In genomic region chr10:89873047-89873446, GRCh38 we compare ENCODE assay signal across 17 cellular contexts.
DNase-seq lines count a peak whose midpoint lies in the region; ATAC-seq and TF ChIP-seq lines count a peak whose summit lies in the region.
"Had no signal": no experiment of that assay in that cellular context is flagged by ENCODE, and none has a peak within 500 bp of the region (broad histone marks: within the 10 kb centered on the region; RNA-seq: fewer than 3 reads in every experiment).

No MANE protein-coding gene starts in this region.

- peak overlapping the region; percentile 67 for H3K27ac Mint-ChIP-seq in memory B cell
- H3K27ac Mint-ChIP-seq: CD4-positive, CD25-positive, alpha-beta regulatory T cell had no signal

- H3K9me3 Mint-ChIP-seq in memory B cell, result no peaks in the 10 kb centered on the region

- no peak for TF ChIP-seq CTCF in gastrocnemius medialis (IDR thresholded peaks at IDR 0.05 in 4 of 5, conservative IDR thresholded peaks at IDR 0.05 in 1 of 5)

- H3K4me1 ChIP-seq in gastrocnemius medialis, result no peaks in the 10 kb centered on the region
- H3K4me1 ChIP-seq: pancreas had no signal

- ATAC-seq in GM19023 (IDR thresholded peaks at IDR 0.05; ENCODE audit: unreplicated experiment), result peak; percentile 76
- ATAC-seq in GM21717 (IDR thresholded peaks at IDR 0.05; ENCODE audit: unreplicated experiment), result peak; percentile 69
- ATAC-seq in HG03097 (IDR thresholded peaks at IDR 0.05; ENCODE audit: low FRiP score, unreplicated experiment), result peak; percentile 67
- peak; percentile 94 for ATAC-seq in memory B cell (ENCODE audit: low read depth)
- no peak for ATAC-seq in gastrocnemius medialis
- ATAC-seq: foreskin keratinocyte, pancreas had no signal

- no peak overlapping the region for H3K27ac ChIP-seq in gastrocnemius medialis
- H3K27ac ChIP-seq: foreskin keratinocyte, pancreas, tibial nerve had no signal

- no peaks in the 10 kb centered on the region for H3K27me3 ChIP-seq in gastrocnemius medialis
- H3K27me3 ChIP-seq: foreskin keratinocyte, pancreas, tibial nerve had no signal

- intact Hi-C loops in gastrocnemius medialis (cut with DNase I; ENCODE audit: low total_unique reads), result no loop called here

- no peaks in the 10 kb centered on the region for H3K9me3 ChIP-seq in gastrocnemius medialis
- H3K9me3 ChIP-seq: pancreas, tibial nerve had no signal

- H3K4me3 Mint-ChIP-seq in memory B cell, result no peak overlapping the region
- H3K4me3 Mint-ChIP-seq: CD4-positive, CD25-positive, alpha-beta regulatory T cell had no signal

- no peaks in the 10 kb centered on the region for H3K36me3 Mint-ChIP-seq in memory B cell
- H3K36me3 Mint-ChIP-seq: CD4-positive, CD25-positive, alpha-beta regulatory T cell had no signal

- TF ChIP-seq POLR2A in gastrocnemius medialis (IDR thresholded peaks at IDR 0.05), result no peak

- peaks cover 5% of the 10 kb centered on the region for H3K4me1 Mint-ChIP-seq in memory B cell
- H3K4me1 Mint-ChIP-seq: CD4-positive, CD25-positive, alpha-beta regulatory T cell had no signal

- peaks cover 1% of the 10 kb centered on the region for H3K27me3 Mint-ChIP-seq in memory B cell

- in situ Hi-C loops in gastrocnemius medialis (cut with MboI; ENCODE audit: low sequenced_read_pairs in 4 of 4), result no loop called here

- H3K36me3 ChIP-seq in gastrocnemius medialis, result no peaks in the 10 kb centered on the region
- H3K36me3 ChIP-seq: pancreas, tibial nerve had no signal

- peak in 1 of 2 donors; percentile 13 for DNase-seq in memory B cell (ENCODE audit: low spot score in 2 of 2)
- no peak for DNase-seq in gastrocnemius medialis
- DNase-seq in activated effector memory CD4-positive, alpha-beta T cell treated with Interleukin-2 at 50 U/mL for 16 hours, result no peak
- DNase-seq in islet precursor cell, result no peak
- no peak for DNase-seq in SIG-M5 (lab: John Stamatoyannopoulos, UW)
- DNase-seq: activated naive CD4-positive, alpha-beta T cell treated with anti-CD3 and anti-CD28 coated beads, Interleukin-2, amount 50 U/mL, for 16 hours; CD4-positive, CD25-positive, alpha-beta regulatory T cell; foreskin keratinocyte; KG1; NCI-H1694 treated with DMSO at 0.1 percent for 48 hours; NCI-H774; pancreas; stimulated activated CD4-positive, alpha-beta T cell treated with anti-CD3 and anti-CD28 coated beads, Interleukin-12 subunit alpha, Interleukin-12 subunit beta, amount 100 ng/mL, for 4 hours had no signal

- no peak overlapping the region for H3K4me3 ChIP-seq in gastrocnemius medialis
- H3K4me3 ChIP-seq: pancreas, tibial nerve had no signal

Comparison
In these comparisons a context has a peak if more than half of its experiments do, and no peak if none do; other contexts are left out.
1. ATAC-seq: peak in GM19023 (single experiment), GM21717 (single experiment), HG03097 (single experiment) and memory B cell (single experiment); none in gastrocnemius medialis (0 of 2).